ENCODE assay signal across 24 cellular contexts in the genomic region with DNA sequence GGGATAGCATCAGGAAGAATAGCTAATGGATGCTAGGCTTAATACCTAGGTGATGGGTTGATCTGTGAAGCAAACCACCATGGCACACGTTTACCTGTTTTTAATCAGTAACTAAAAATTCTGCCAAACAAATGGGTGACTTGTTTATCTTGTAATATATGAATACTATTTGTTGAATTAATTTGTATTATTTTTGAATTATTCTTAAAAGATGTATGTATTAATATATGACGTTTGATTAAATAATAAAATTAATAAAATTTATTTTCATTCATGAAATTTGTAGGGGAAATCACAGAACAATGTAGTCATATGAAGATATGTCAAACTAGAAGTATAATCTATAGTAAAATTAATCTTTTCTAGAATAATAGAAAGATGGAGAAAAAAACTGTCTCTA. TPM values are rescaled to one million over a fixed set of nuclear protein-coding genes. Genes with fewer than 3 reads are reported as not detected.
"Had no signal": no experiment of that assay in that cellular context is flagged by ENCODE, and none has a peak within 500 bp of the region (broad histone marks: within the 10 kb centered on the region; RNA-seq: fewer than 3 reads in every experiment).

No MANE protein-coding gene starts in this region.

- DNase-seq: activated CD4-positive, alpha-beta memory T cell treated with anti-CD3 and anti-CD28 coated beads for 36 hours; activated CD4-positive, CD25-positive, alpha-beta regulatory T cell treated with anti-CD3 and anti-CD28 coated beads, Interleukin-2, amount 50 U/mL, for 72 hours; activated CD8-positive, alpha-beta memory T cell treated with anti-CD3 and anti-CD28 coated beads, Interleukin-2, amount 50 U/mL, for 4 hours; activated naive CD4-positive, alpha-beta T cell; activated naive CD4-positive, alpha-beta T cell treated with anti-CD3 and anti-CD28 coated beads, Interleukin-2, amount 50 U/mL, for 16 hours; activated T-cell treated with anti-CD3 and anti-CD28 coated beads, Interleukin-2, amount 50 U/mL, for 1 hour; activated T-cell treated with anti-CD3 and anti-CD28 coated beads, Interleukin-2, amount 50 U/mL, for 4 hours; aorta; T-helper 9 cell had no signal

RNA-seq across cellular contexts. Expression of gene OR10A7, which starts 32.3 kb away (rescaled TPM):
- total RNA-seq: activated CD4-positive, alpha-beta memory T cell treated with anti-CD3 and anti-CD28 coated beads for 36 hours; activated CD4-positive, alpha-beta T cell treated with anti-CD3 and anti-CD28 coated beads, Interleukin-2, amount 10 ng/mL, durations not matched to agents 24 days and 14 days; activated CD8-positive, alpha-beta memory T cell treated with anti-CD3 and anti-CD28 coated beads for 36 hours; activated CD8-positive, alpha-beta T cell treated with anti-CD3 and anti-CD28 coated beads for 36 hours; activated naive CD4-positive, alpha-beta T cell treated with anti-CD3 and anti-CD28 coated beads for 36 hours; activated naive CD4-positive, alpha-beta T cell treated with anti-CD3 and anti-CD28 coated beads, Interleukin-2, amount 50 U/mL, for 72 hours; activated naive CD8-positive, alpha-beta T cell treated with anti-CD3 and anti-CD28 coated beads for 36 hours; activated T-cell treated with anti-CD3 and anti-CD28 coated beads, Interleukin-2, amount 50 U/mL, for 4 hours; activated T-cell treated with anti-CD3 and anti-CD28 coated beads, Interleukin-2, amount 50 U/mL, for 72 hours; activated T-helper 1 cell treated with anti-CD3 and anti-CD28 coated beads, Interleukin-12 subunit alpha, Interleukin-12 subunit beta, Interleukin-2, Interleukin-4 antibody, amounts not matched to agents 30 ng/mL and 10 ng/mL and 1 ng/mL, durations not matched to agents 14 hours and 24 hours and 36 hours; activated T-helper 17 cell treated with anti-CD3 and anti-CD28 coated beads, Interleukin-2, amount 50 U/mL, for 72 hours; adrenal gland; aorta; astrocyte; body of pancreas; breast epithelium; cardiac septum; cerebellum had no signal

RNA-seq across cellular contexts. Expression of gene OR6C74, which starts 55.8 kb away (rescaled TPM):
- total RNA-seq: activated CD4-positive, alpha-beta memory T cell treated with anti-CD3 and anti-CD28 coated beads for 36 hours; activated CD4-positive, alpha-beta T cell treated with anti-CD3 and anti-CD28 coated beads, Interleukin-2, amount 10 ng/mL, durations not matched to agents 24 days and 14 days; activated CD8-positive, alpha-beta memory T cell treated with anti-CD3 and anti-CD28 coated beads for 36 hours; activated CD8-positive, alpha-beta T cell treated with anti-CD3 and anti-CD28 coated beads for 36 hours; activated naive CD4-positive, alpha-beta T cell treated with anti-CD3 and anti-CD28 coated beads for 36 hours; activated naive CD4-positive, alpha-beta T cell treated with anti-CD3 and anti-CD28 coated beads, Interleukin-2, amount 50 U/mL, for 72 hours; activated naive CD8-positive, alpha-beta T cell treated with anti-CD3 and anti-CD28 coated beads for 36 hours; activated T-cell treated with anti-CD3 and anti-CD28 coated beads, Interleukin-2, amount 50 U/mL, for 4 hours; activated T-cell treated with anti-CD3 and anti-CD28 coated beads, Interleukin-2, amount 50 U/mL, for 72 hours; activated T-helper 1 cell treated with anti-CD3 and anti-CD28 coated beads, Interleukin-12 subunit alpha, Interleukin-12 subunit beta, Interleukin-2, Interleukin-4 antibody, amounts not matched to agents 30 ng/mL and 10 ng/mL and 1 ng/mL, durations not matched to agents 14 hours and 24 hours and 36 hours; activated T-helper 17 cell treated with anti-CD3 and anti-CD28 coated beads, Interleukin-2, amount 50 U/mL, for 72 hours; adrenal gland; aorta; astrocyte; body of pancreas; breast epithelium; cardiac septum; cerebellum had no signal
